Comparison of ENCODE assay signal across 21 cellular contexts in genomic region chr3:95272791-95273190, GRCh38.
DNase-seq lines count a peak whose midpoint lies in the region; ATAC-seq lines count a peak whose summit lies in the region.
"Had no signal": no experiment of that assay in that cellular context is flagged by ENCODE, and none has a peak within 500 bp of the region (broad histone marks: within the 10 kb centered on the region; RNA-seq: fewer than 3 reads in every experiment).

No MANE protein-coding gene starts in this region.

- ATAC-seq in HG03135 (IDR thresholded peaks at IDR 0.05; ENCODE audit: unreplicated experiment) (no peak), Right ventricle myocardium superior (ENCODE audit: poor library complexity) (no peak)
- ATAC-seq: HCT116 had no signal

- peak; percentile 94 for DNase-seq in DMS 273 treated with DMSO at 0.1 percent for 48 hours (lab: John Stamatoyannopoulos, UW)
- peak; percentile 94 for DNase-seq in NCI-H2171 treated with DMSO at 0.1 percent for 48 hours (lab: John Stamatoyannopoulos, UW)
- DNase-seq in NCI-H82 (lab: John Stamatoyannopoulos, UW) = peak; percentile 85
- DNase-seq in superior temporal gyrus (ENCODE audit: extremely low spot score) = peak; percentile 22
- DNase-seq in Right ventricle myocardium superior = no peak
- DNase-seq in T-helper 9 cell = no peak
- DNase-seq: BE2C; Calu3; CD8-positive, alpha-beta memory T cell; DMS53; NCI-H1092; NCI-H1417 treated with DMSO at 0.1 percent for 48 hours; NCI-H187 treated with DMSO at 0.1 percent for 48 hours; NCI-H748 treated with DMSO at 0.1 percent for 48 hours; NK-92 treated with Interleukin-12 subunit alpha and Interleukin-12 subunit beta, amount 100 ng/mL, for 24 hours; PC-9; SHP77; SW 1271; T1000 had no signal

- intact Hi-C loops in Right ventricle myocardium superior (cut with DNase I) = no loop called here

Comparison
In these comparisons a context has a peak if more than half of its experiments do, and no peak if none do; other contexts are left out.
1. DNase-seq: peak in DMS 273 treated with DMSO at 0.1 percent for 48 hours (single experiment), NCI-H2171 treated with DMSO at 0.1 percent for 48 hours (single experiment), NCI-H82 (single experiment) and superior temporal gyrus (single experiment); none in Right ventricle myocardium superior (single experiment) and T-helper 9 cell (single experiment).